26 cellular contexts compared by ENCODE assay signal in genomic region chr13:80151016-80151415, GRCh38.
DNase-seq lines count a peak whose midpoint lies in the region; TF ChIP-seq lines count a peak whose summit lies in the region.
"Had no signal": no experiment of that assay in that cellular context is flagged by ENCODE, and none has a peak within 500 bp of the region (broad histone marks: within the 10 kb centered on the region; RNA-seq: fewer than 3 reads in every experiment).

No MANE protein-coding gene starts in this region.

- H3K4me2 ChIP-seq in mammary epithelial cell (ENCODE audit: insufficient read depth, low read depth, low read length) (no peak overlapping the region), SK-N-SH (no peak overlapping the region)
- H3K4me2 ChIP-seq: BLaER1 treated with 17β-estradiol and CSF1 and Interleukin-3, amounts not matched to agents 10 nM and 100 nM; GM23338; PC-9 had no signal

- CTCF ChIA-PET in mammary epithelial cell (lab: Charles Lee; ENCODE audit: low non-redundant PET) = no interaction called here
- CTCF ChIA-PET in SK-N-SH (lab: Yijun Ruan, JAX) = no interaction called here

- in situ Hi-C loops in mammary epithelial cell (cut with MboI; ENCODE audit: low sequenced_read_pairs in 2 of 2) = no loop called here

- no peak overlapping the region for H3K4me3 ChIP-seq in mammary epithelial cell (replicated peaks in 1 of 3; ENCODE audit: insufficient read depth in 1 of 3, low read depth in 2 of 3, low read length in 3 of 3)
- no peak overlapping the region for H3K4me3 ChIP-seq in breast epithelium
- no peak overlapping the region for H3K4me3 ChIP-seq in SK-N-SH (ENCODE audit: low read depth in 2 of 2, low read length in 1 of 2)
- H3K4me3 ChIP-seq in epithelial cell of esophagus (ENCODE audit: low read length) = no peak overlapping the region
- no peak overlapping the region for H3K4me3 ChIP-seq in effector memory CD4-positive, alpha-beta T cell (ENCODE audit: insufficient read depth, low read depth, low read length, poor library complexity, severe bottlenecking)
- H3K4me3 ChIP-seq: BLaER1 treated with 17β-estradiol and CSF1 and Interleukin-3, amounts not matched to agents 10 nM and 100 nM; GM23338; HAP-1; K562; PC-9 had no signal

- H3K27me3 ChIP-seq in mammary epithelial cell (ENCODE audit: insufficient read depth, low read length) (no peaks in the 10 kb centered on the region), breast epithelium (no peaks in the 10 kb centered on the region), SK-N-SH (ENCODE audit: insufficient read depth) (no peaks in the 10 kb centered on the region)
- no peaks in the 10 kb centered on the region for H3K27me3 ChIP-seq in effector memory CD4-positive, alpha-beta T cell (replicated peaks; ENCODE audit: control insufficient read depth, insufficient read depth, low read length, poor library complexity, severe bottlenecking)
- H3K27me3 ChIP-seq: BLaER1 treated with 17β-estradiol and CSF1 and Interleukin-3, amounts not matched to agents 10 nM and 100 nM had no signal

- no peak for TF ChIP-seq EP300 in SK-N-SH (IDR thresholded peaks at IDR 0.05; ENCODE audit: borderline replicate concordance in 1 of 2, low read depth in 1 of 2, low read length in 1 of 2)

- H3K27ac Mint-ChIP-seq in progenitor cell of endocrine pancreas = peak overlapping the region; percentile 49
- H3K27ac Mint-ChIP-seq: CD4-positive, alpha-beta memory T cell; GM23338 had no signal

- no peaks in the 10 kb centered on the region for H3K9me2 ChIP-seq in SK-N-SH

- no TSS peak for BruUV-seq in mammary epithelial cell (replicated peaks; lab: Mats Ljungman, UMichigan)

- TF ChIP-seq CTCF in mammary epithelial cell (conservative IDR thresholded peaks at IDR 0.05 in 1 of 2, IDR thresholded peaks at IDR 0.05 in 1 of 2; ENCODE audit: extremely low read depth in 1 of 2, insufficient read depth in 1 of 2, low read depth in 1 of 2, low read length in 2 of 2) (no peak), breast epithelium (IDR thresholded peaks at IDR 0.05) (no peak), SK-N-SH (IDR thresholded peaks at IDR 0.05) (no peak), epithelial cell of esophagus (IDR thresholded peaks at IDR 0.05; ENCODE audit: insufficient read depth, low read depth, low read length, missing control alignments) (no peak), progenitor cell of endocrine pancreas (IDR thresholded peaks at IDR 0.05; ENCODE audit: unreplicated experiment) (no peak)

- H3K27ac ChIP-seq in mammary epithelial cell (ENCODE audit: insufficient read depth, low read depth, low read length) (no peak overlapping the region), breast epithelium (no peak overlapping the region), SK-N-SH (ENCODE audit: low read depth in 2 of 2, low read length in 1 of 2) (no peak overlapping the region)
- no peak overlapping the region for H3K27ac ChIP-seq in effector memory CD4-positive, alpha-beta T cell (ENCODE audit: insufficient read depth, low read length, poor library complexity, severe bottlenecking)
- H3K27ac ChIP-seq: 22Rv1; BLaER1 treated with 17β-estradiol and CSF1 and Interleukin-3, amounts not matched to agents 10 nM and 100 nM; PC-9 had no signal

- intact Hi-C loops in mammary epithelial cell (cut with micrococcal nuclease) = no loop called here
- intact Hi-C loops in breast epithelium (cut with DNase I; ENCODE audit: low total_unique reads) = no loop called here

- peaks cover 13% of the 10 kb centered on the region for H3K9me3 Mint-ChIP-seq in progenitor cell of endocrine pancreas (ENCODE audit: low read depth)

- H2AFZ ChIP-seq in mammary epithelial cell (ENCODE audit: low read depth, low read length) (no peak overlapping the region), SK-N-SH (ENCODE audit: low read depth) (no peak overlapping the region)
- H2AFZ ChIP-seq: PC-9 had no signal

- H3K79me2 ChIP-seq in mammary epithelial cell (ENCODE audit: insufficient read depth, low read length) (no peaks in the 10 kb centered on the region), SK-N-SH (ENCODE audit: insufficient read depth) (no peaks in the 10 kb centered on the region)

- no peak overlapping the region for H3K9ac ChIP-seq in mammary epithelial cell (ENCODE audit: insufficient read depth, low read length)
- no peak overlapping the region for H3K9ac ChIP-seq in SK-N-SH
- H3K9ac ChIP-seq: BLaER1 treated with 17β-estradiol and CSF1 and Interleukin-3, amounts not matched to agents 10 nM and 100 nM had no signal

- TF ChIP-seq POLR2A in breast epithelium (IDR thresholded peaks at IDR 0.05) = no peak

- no peak for TF ChIP-seq RAD21 in SK-N-SH (IDR thresholded peaks at IDR 0.05; ENCODE audit: low read length)

- H3K4me1 ChIP-seq in mammary epithelial cell (ENCODE audit: insufficient read depth, low read length) (no peaks in the 10 kb centered on the region), breast epithelium (no peaks in the 10 kb centered on the region), SK-N-SH (ENCODE audit: control insufficient read depth in 1 of 2, insufficient read depth in 2 of 2, low read depth in 1 of 2, low read length in 1 of 2) (no peaks in the 10 kb centered on the region)
- no peaks in the 10 kb centered on the region for H3K4me1 ChIP-seq in effector memory CD4-positive, alpha-beta T cell (ENCODE audit: control insufficient read depth, insufficient read depth, low read length, poor library complexity, severe bottlenecking)
- H3K4me1 ChIP-seq: BLaER1 treated with 17β-estradiol and CSF1 and Interleukin-3, amounts not matched to agents 10 nM and 100 nM; Caco-2; HAP-1 had no signal

- DNase-seq in mammary epithelial cell = peak; percentile 30
- no peak for DNase-seq in breast epithelium (ENCODE audit: low spot score in 2 of 2)
- no peak for DNase-seq in SK-N-SH
- peak; percentile 39 for DNase-seq in epithelial cell of esophagus (ENCODE audit: low read depth)
- no peak for DNase-seq in progenitor cell of endocrine pancreas (ENCODE audit: low spot score, unreplicated experiment)
- DNase-seq in effector memory CD4-positive, alpha-beta T cell = no peak
- DNase-seq in AML-193 (lab: John Stamatoyannopoulos, UW) = no peak
- no peak for DNase-seq in NCI-H146 treated with DMSO at 0.1 percent for 48 hours (lab: John Stamatoyannopoulos, UW; ENCODE audit: unreplicated experiment)
- DNase-seq: ACHN; Caco-2; CD4-positive, alpha-beta memory T cell; DMS 273 treated with DMSO at 0.1 percent for 48 hours; DND-41; MM.1S; NCI-H1048; NCI-H1417 treated with DMSO at 0.1 percent for 48 hours; NCI-H187 treated with DMSO at 0.1 percent for 48 hours; NCI-H2107; NCI-H69; RPMI8226 had no signal

- peaks cover 24% of the 10 kb centered on the region for H3K4me1 Mint-ChIP-seq in progenitor cell of endocrine pancreas (ENCODE audit: low read depth)
- H3K4me1 Mint-ChIP-seq: CD4-positive, alpha-beta memory T cell had no signal

- H3K27me3 Mint-ChIP-seq in progenitor cell of endocrine pancreas = no peaks in the 10 kb centered on the region
- H3K27me3 Mint-ChIP-seq: CD4-positive, alpha-beta memory T cell had no signal

- no peak overlapping the region for H3K4me3 Mint-ChIP-seq in progenitor cell of endocrine pancreas (ENCODE audit: low read depth)
- H3K4me3 Mint-ChIP-seq: CD4-positive, alpha-beta memory T cell; GM23338 had no signal

- H3K36me3 ChIP-seq in mammary epithelial cell (ENCODE audit: insufficient read depth, low read length) (no peaks in the 10 kb centered on the region), breast epithelium (no peaks in the 10 kb centered on the region), SK-N-SH (replicated peaks in 1 of 2; ENCODE audit: control insufficient read depth in 1 of 2, insufficient read depth in 2 of 2, low read length in 1 of 2) (no peaks in the 10 kb centered on the region)
- no peaks in the 10 kb centered on the region for H3K36me3 ChIP-seq in effector memory CD4-positive, alpha-beta T cell (ENCODE audit: control insufficient read depth, insufficient read depth, low read length)
- H3K36me3 ChIP-seq: BLaER1 treated with 17β-estradiol and CSF1 and Interleukin-3, amounts not matched to agents 10 nM and 100 nM; HAP-1 had no signal

- dilution Hi-C loops in mammary epithelial cell (cut with HindIII; ENCODE audit: low sequenced_read_pairs) = no loop called here

- no peaks in the 10 kb centered on the region for H3K9me3 ChIP-seq in mammary epithelial cell (replicated peaks; ENCODE audit: insufficient read depth, low read length)
- no peaks in the 10 kb centered on the region for H3K9me3 ChIP-seq in breast epithelium
- H3K9me3 ChIP-seq in SK-N-SH = no peaks in the 10 kb centered on the region
- H3K9me3 ChIP-seq in effector memory CD4-positive, alpha-beta T cell (ENCODE audit: control insufficient read depth, low read length) = no peaks in the 10 kb centered on the region
- H3K9me3 ChIP-seq: Caco-2, HAP-1 had no signal

- POLR2A ChIA-PET in SK-N-SH (lab: Yijun Ruan, JAX) = no interaction called here

- no peaks in the 10 kb centered on the region for H3F3A ChIP-seq in SK-N-SH (replicated peaks; ENCODE audit: insufficient read depth)

- H3K36me3 Mint-ChIP-seq in progenitor cell of endocrine pancreas (ENCODE audit: insufficient read depth) = peaks cover 5% of the 10 kb centered on the region
- H3K36me3 Mint-ChIP-seq: CD4-positive, alpha-beta memory T cell had no signal

- H4K20me1 ChIP-seq in mammary epithelial cell (ENCODE audit: insufficient read depth, low read length) (no peaks in the 10 kb centered on the region), SK-N-SH (ENCODE audit: insufficient read depth) (no peaks in the 10 kb centered on the region)
- H4K20me1 ChIP-seq: BLaER1 treated with 17β-estradiol and CSF1 and Interleukin-3, amounts not matched to agents 10 nM and 100 nM had no signal

TF ChIP-seq in SK-N-SH, 30 proteins besides CTCF, POLR2A, EP300 and RAD21:
- TF ChIP-seq IRF3 (IDR thresholded peaks at IDR 0.05; ENCODE audit: low read depth, low read length) (no peak), JUND (IDR thresholded peaks at IDR 0.05) (0 out of 2 replicates have a peak, but pooled peaks have one; percentile 10)

Comparison
In these comparisons a context has a peak if more than half of its experiments do, and no peak if none do; other contexts are left out.
1. DNase-seq: peak in mammary epithelial cell (single experiment) and epithelial cell of esophagus (single experiment); none in breast epithelium (0 of 2), SK-N-SH (single experiment), progenitor cell of endocrine pancreas (single experiment), effector memory CD4-positive, alpha-beta T cell (0 of 3), AML-193 (0 of 2) and NCI-H146 treated with DMSO at 0.1 percent for 48 hours (single experiment).